ENCODE assay signal across 8 cellular contexts in the genomic region with DNA sequence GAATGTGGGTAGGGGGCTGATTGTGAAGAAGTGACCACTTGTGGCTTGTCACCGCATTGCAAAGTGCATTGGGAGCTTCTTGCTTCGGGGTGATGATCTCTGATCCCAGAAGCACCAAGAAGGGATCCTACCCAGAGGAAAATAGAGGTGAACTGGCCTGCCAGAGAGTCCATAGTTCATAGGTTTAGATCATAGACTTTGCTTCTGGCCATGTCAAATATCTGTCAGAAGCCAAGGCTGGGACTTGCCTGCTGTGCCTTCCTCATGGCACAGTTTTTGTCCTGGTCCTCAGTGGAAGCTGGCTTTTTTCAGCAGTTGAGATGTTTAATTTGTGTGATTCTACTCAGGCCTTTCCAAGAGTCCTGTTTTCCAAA. TPM values are rescaled to one million over a fixed set of nuclear protein-coding genes. Genes with fewer than 3 reads are reported as not detected.
DNase-seq lines count a peak whose midpoint lies in the region; ATAC-seq and TF ChIP-seq lines count a peak whose summit lies in the region.

No MANE protein-coding gene starts in this region.

- POLR2A ChIA-PET in activated CD8-positive, alpha-beta T cell treated with anti-CD3 and anti-CD28 coated beads for 36 hours (lab: Charles Lee), result interaction anchor here (1.1 to 11.7 kb wide), 7 partner anchors 9 to 44 kb away, joined by 3 to 112 read pairs (median 13); a partner anchor contains a TSS

- H3K4me3 ChIP-seq in iPS-18c (ENCODE audit: insufficient read depth, low read depth, low read length), result peak overlapping the region; percentile 92

- no peak for TF ChIP-seq CTCF in activated CD8-positive, alpha-beta T cell treated with anti-CD3 and anti-CD28 coated beads for 36 hours (IDR thresholded peaks at IDR 0.05)

- H3K27ac Mint-ChIP-seq in activated CD8-positive, alpha-beta T cell treated with anti-CD3 and anti-CD28 coated beads for 36 hours, result peak overlapping the region; percentile 82
- H3K27ac Mint-ChIP-seq in stimulated activated naive CD8-positive, alpha-beta T cell treated with anti-CD3 and anti-CD28 coated beads, Interleukin-15, amount 100 ng/mL, for 72 hours, result peak overlapping the region; percentile 93 to 95

- H3K9me3 Mint-ChIP-seq in activated CD8-positive, alpha-beta T cell treated with anti-CD3 and anti-CD28 coated beads for 36 hours, result no peaks in the 10 kb centered on the region
- H3K9me3 Mint-ChIP-seq in stimulated activated naive CD8-positive, alpha-beta T cell treated with anti-CD3 and anti-CD28 coated beads, Interleukin-15, amount 100 ng/mL, for 72 hours, result no peaks in the 10 kb centered on the region

- H3K27me3 Mint-ChIP-seq in activated CD8-positive, alpha-beta T cell treated with anti-CD3 and anti-CD28 coated beads for 36 hours, result no peaks in the 10 kb centered on the region
- no peaks in the 10 kb centered on the region for H3K27me3 Mint-ChIP-seq in stimulated activated naive CD8-positive, alpha-beta T cell treated with anti-CD3 and anti-CD28 coated beads, Interleukin-15, amount 100 ng/mL, for 72 hours

- peaks cover 30% of the 10 kb centered on the region for H3K4me1 Mint-ChIP-seq in activated CD8-positive, alpha-beta T cell treated with anti-CD3 and anti-CD28 coated beads for 36 hours (ENCODE audit: low read depth)
- peaks cover 40% of the 10 kb centered on the region for H3K4me1 Mint-ChIP-seq in stimulated activated naive CD8-positive, alpha-beta T cell treated with anti-CD3 and anti-CD28 coated beads, Interleukin-15, amount 100 ng/mL, for 72 hours

- H3K4me3 Mint-ChIP-seq in activated CD8-positive, alpha-beta T cell treated with anti-CD3 and anti-CD28 coated beads for 36 hours, result peak overlapping the region; percentile 84
- H3K4me3 Mint-ChIP-seq in stimulated activated naive CD8-positive, alpha-beta T cell treated with anti-CD3 and anti-CD28 coated beads, Interleukin-15, amount 100 ng/mL, for 72 hours, result peak overlapping the region; percentile 93 to 95

- H3K27ac ChIP-seq in substantia nigra (ENCODE audit: low read depth, low read length, poor library complexity, severe bottlenecking), result no peak overlapping the region

- no peaks in the 10 kb centered on the region for H3K9me3 ChIP-seq in iPS-18c (ENCODE audit: control insufficient read depth, insufficient read depth, low read length)

- DNase-seq in NCI-H748 (lab: John Stamatoyannopoulos, UW; ENCODE audit: unreplicated experiment) (peak; percentile 30), NCI-H748 treated with DMSO at 0.1 percent for 48 hours (lab: John Stamatoyannopoulos, UW) (no peak), substantia nigra (lab: John Stamatoyannopoulos, UW) (no peak), GOT3 (lab: John Stamatoyannopoulos, UW) (no peak), HPDE6-E6E7 (ENCODE audit: extremely low spot score) (no peak)
- DNase-seq in activated CD8-positive, alpha-beta T cell treated with anti-CD3 and anti-CD28 coated beads for 36 hours, result no peak
- no peak for DNase-seq in stimulated activated naive CD8-positive, alpha-beta T cell treated with anti-CD3 and anti-CD28 coated beads, Interleukin-15, amount 100 ng/mL, for 72 hours

- intact Hi-C loops in activated CD8-positive, alpha-beta T cell treated with anti-CD3 and anti-CD28 coated beads for 36 hours (cut with micrococcal nuclease), result no loop called here

- H3K36me3 Mint-ChIP-seq in activated CD8-positive, alpha-beta T cell treated with anti-CD3 and anti-CD28 coated beads for 36 hours (ENCODE audit: low read depth), result peaks cover 21% of the 10 kb centered on the region

- no peak for ATAC-seq in activated CD8-positive, alpha-beta T cell treated with anti-CD3 and anti-CD28 coated beads for 36 hours
- ATAC-seq in stimulated activated naive CD8-positive, alpha-beta T cell treated with anti-CD3 and anti-CD28 coated beads, Interleukin-15, amount 100 ng/mL, for 72 hours, result no peak

- CTCF ChIA-PET in activated CD8-positive, alpha-beta T cell treated with anti-CD3 and anti-CD28 coated beads for 36 hours (lab: Charles Lee), result interaction anchor here (1.1 to 2.0 kb wide), 7 partner anchors 8 to 63 kb away, joined by 3 to 5 read pairs (median 4); a partner anchor contains a TSS

RNA-seq across cellular contexts. Expression of a gene that starts 1.1 kb away (rescaled TPM):
- total RNA-seq in activated CD8-positive, alpha-beta T cell treated with anti-CD3 and anti-CD28 coated beads for 36 hours, result 10 to 100 TPM; 30.0 to 41.0 TPM

RNA-seq across cellular contexts. Expression of a gene that starts 4.7 kb away (rescaled TPM):
- 10 to 100 TPM; 28.9 to 33.0 TPM for total RNA-seq in activated CD8-positive, alpha-beta T cell treated with anti-CD3 and anti-CD28 coated beads for 36 hours

RNA-seq across cellular contexts. Expression of a gene that starts 24.9 kb away (rescaled TPM):
- 10 to 100 TPM; 51.1 to 53.5 TPM for total RNA-seq in activated CD8-positive, alpha-beta T cell treated with anti-CD3 and anti-CD28 coated beads for 36 hours

RNA-seq across cellular contexts. Expression of a gene that starts 42.3 kb away (rescaled TPM):
- 10 to 100 TPM; 87.5 to 88.7 TPM for total RNA-seq in activated CD8-positive, alpha-beta T cell treated with anti-CD3 and anti-CD28 coated beads for 36 hours
